Comparison of ENCODE assay signal across 1 cellular context in genomic region chr2:130791617-130791939, GRCh38.
TF ChIP-seq lines count a peak whose summit lies in the region.

No MANE protein-coding gene starts in this region.

TF ChIP-seq in K562, 482 proteins besides CTCF, POLR2A, EP300 and RAD21:
- TF ChIP-seq ESRRA (IDR thresholded peaks at IDR 0.05; ENCODE audit: borderline replicate concordance, low read depth) (no peak), XRCC4 (IDR thresholded peaks at IDR 0.05; ENCODE audit: extremely low read depth, insufficient read depth, insufficient read length) (no peak), GATAD2A (IDR thresholded peaks at IDR 0.05) (no peak), UBTF (IDR thresholded peaks at IDR 0.05; ENCODE audit: borderline replicate concordance in 1 of 2, low read depth in 2 of 2, low read length in 2 of 2) (no peak), ARHGAP35 (IDR thresholded peaks at IDR 0.05; ENCODE audit: partially characterized antibody) (no peak), ZNF146 (CRISPR knock-in tag; IDR thresholded peaks at IDR 0.05; ENCODE audit: unreplicated experiment) (no peak), JUND (IDR thresholded peaks at IDR 0.05; ENCODE audit: borderline replicate concordance, low read depth, low read length) (no peak), JUND (tag; IDR thresholded peaks at IDR 0.05; ENCODE audit: borderline replicate concordance, low read depth, low read length) (no peak), ZNF766 (CRISPR knock-in tag; conservative IDR thresholded peaks at IDR 0.05) (no peak)
